In the genomic region with DNA sequence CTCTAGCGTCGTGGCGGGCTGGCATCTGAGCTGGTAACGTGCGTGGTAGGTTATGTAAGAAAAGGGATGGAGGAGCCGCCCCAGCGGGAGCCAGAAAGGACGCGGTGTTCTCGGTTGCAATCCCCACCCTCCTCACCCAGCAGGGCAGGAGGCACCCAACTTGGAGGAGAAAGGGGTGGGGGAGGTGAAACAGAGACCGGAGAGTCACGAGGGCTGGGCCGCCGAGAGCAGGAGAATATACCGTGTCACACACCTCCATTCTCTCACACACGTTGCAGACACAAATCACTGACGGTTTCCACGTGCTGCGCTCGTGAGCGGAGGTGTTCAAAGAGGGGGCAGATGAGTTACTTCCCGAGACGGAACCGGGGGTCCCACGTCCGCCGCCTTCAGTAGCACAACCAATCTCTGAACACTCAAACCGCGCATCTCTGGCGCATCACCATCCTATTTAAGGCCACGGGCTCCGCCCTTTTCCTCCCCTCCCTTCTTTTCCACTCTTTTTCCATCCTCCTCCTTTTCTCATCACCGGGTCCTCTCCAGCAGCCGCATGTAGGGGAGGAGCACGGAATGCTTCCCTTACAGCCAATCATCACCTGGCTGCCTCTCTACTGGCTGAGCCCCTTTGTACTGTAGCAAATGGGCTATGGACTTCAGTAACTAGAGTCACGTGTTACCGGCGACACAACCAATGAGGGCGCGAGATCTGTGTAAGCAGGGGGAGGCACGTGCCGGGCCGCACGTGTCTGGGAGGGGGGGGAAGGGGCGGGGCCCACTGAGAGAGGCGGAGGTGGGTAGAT, we compare ENCODE assay signal across 1 cellular context.
TF ChIP-seq lines count a peak whose summit lies in the region.

CIART (plus strand) TSS at position 797 of the 800 bp plus-strand sequence. CDS start 714 bp downstream, outside the sequence.

TF ChIP-seq in WTC11, 78 proteins besides CTCF, POLR2A, EP300 and RAD21 (continued from another document):
- TF ChIP-seq, protein P1, sequence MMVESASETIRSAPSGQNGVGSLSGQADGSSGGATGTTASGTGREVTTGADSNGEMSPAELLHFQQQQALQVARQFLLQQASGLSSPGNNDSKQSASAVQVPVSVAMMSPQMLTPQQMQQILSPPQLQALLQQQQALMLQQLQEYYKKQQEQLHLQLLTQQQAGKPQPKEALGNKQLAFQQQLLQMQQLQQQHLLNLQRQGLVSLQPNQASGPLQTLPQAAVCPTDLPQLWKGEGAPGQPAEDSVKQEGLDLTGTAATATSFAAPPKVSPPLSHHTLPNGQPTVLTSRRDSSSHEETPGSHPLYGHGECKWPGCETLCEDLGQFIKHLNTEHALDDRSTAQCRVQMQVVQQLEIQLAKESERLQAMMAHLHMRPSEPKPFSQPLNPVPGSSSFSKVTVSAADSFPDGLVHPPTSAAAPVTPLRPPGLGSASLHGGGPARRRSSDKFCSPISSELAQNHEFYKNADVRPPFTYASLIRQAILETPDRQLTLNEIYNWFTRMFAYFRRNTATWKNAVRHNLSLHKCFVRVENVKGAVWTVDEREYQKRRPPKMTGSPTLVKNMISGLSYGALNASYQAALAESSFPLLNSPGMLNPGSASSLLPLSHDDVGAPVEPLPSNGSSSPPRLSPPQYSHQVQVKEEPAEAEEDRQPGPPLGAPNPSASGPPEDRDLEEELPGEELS (CRISPR knock-in tag; IDR thresholded peaks at IDR 0.05), result 0 out of 2 replicates have a peak, but pooled peaks have one; percentile 37
- TF ChIP-seq MYBL2 (CRISPR knock-in tag; IDR thresholded peaks at IDR 0.05) (no peak; the same call in 1 of the 2 replicates), FOXK1 (CRISPR knock-in tag; IDR thresholded peaks at IDR 0.05) (peak; percentile 85; the same call in 1 of the 2 replicates), TEAD1 (CRISPR knock-in tag; IDR thresholded peaks at IDR 0.05) (no peak; the same call in 1 of the 2 replicates), NR3C1 (CRISPR knock-in tag; conservative IDR thresholded peaks at IDR 0.05; ENCODE audit: low read depth) (no peak), E2F1 (CRISPR knock-in tag; IDR thresholded peaks at IDR 0.05) (peak; percentile 14; the same call in 1 of the 2 replicates)
- TF ChIP-seq, protein P2, sequence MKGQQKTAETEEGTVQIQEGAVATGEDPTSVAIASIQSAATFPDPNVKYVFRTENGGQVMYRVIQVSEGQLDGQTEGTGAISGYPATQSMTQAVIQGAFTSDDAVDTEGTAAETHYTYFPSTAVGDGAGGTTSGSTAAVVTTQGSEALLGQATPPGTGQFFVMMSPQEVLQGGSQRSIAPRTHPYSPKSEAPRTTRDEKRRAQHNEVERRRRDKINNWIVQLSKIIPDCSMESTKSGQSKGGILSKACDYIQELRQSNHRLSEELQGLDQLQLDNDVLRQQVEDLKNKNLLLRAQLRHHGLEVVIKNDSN (CRISPR knock-in tag; IDR thresholded peaks at IDR 0.05), result peak; percentile 86; the same call in 1 of the 2 replicates
